ENCODE assay signal across 8 cellular contexts in the genomic region with DNA sequence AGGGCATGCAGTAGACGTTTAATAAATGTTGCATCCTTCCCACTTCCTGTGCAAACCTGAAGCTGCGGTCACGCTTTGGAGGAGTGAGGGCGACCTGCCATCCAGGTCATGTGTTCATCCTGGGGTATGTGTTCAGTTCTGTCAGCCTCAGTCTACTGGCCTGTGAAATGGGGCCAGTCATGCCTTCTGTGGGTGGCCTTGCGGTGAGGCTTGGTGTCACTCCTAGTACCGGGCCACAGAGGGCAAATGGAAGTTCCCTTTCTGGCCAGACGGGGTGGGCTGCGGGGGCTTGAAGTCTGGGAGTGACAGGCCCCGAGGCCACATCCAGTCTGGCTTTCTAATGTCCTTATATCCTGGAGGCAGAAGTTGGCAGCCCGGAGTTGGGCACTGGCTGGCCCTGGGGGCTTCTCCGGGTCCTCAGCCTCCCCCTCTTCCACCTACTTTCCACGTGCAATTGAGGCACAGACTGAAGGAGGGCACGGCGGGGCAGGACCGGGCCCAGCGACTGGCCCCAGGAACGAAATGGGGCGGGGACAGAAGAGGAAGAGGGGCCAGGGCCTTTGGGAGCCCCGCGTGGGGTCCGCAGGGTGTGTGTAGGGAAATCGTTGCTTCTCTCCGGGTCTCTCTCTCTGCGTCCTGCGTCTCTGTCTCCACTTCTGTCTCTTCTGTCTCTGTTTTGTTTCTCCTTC. TPM values are rescaled to one million over a fixed set of nuclear protein-coding genes. Genes with fewer than 3 reads are reported as not detected.
DNase-seq lines count a peak whose midpoint lies in the region; ATAC-seq and TF ChIP-seq lines count a peak whose summit lies in the region.

No MANE protein-coding gene starts in this region.

- 0 out of 2 replicates have a peak, but pooled peaks cover 9% of the 10 kb centered on the region for H3K4me1 ChIP-seq in PC-9 (replicated peaks; ENCODE audit: insufficient read depth)
- peaks cover 19 to 35% of the 10 kb centered on the region in 2 donors for H3K4me1 ChIP-seq in naive thymus-derived CD4-positive, alpha-beta T cell (ENCODE audit: control insufficient read depth in 2 of 2, insufficient read depth in 2 of 2, low read length in 2 of 2)

- H3K4me3 Mint-ChIP-seq in naive thymus-derived CD4-positive, alpha-beta T cell, result peak overlapping the region; percentile 82 to 94 (median 88)

- peaks cover 23 to 73% (median 36%) of the 10 kb centered on the region in 7 donors for H3K4me1 Mint-ChIP-seq in naive thymus-derived CD4-positive, alpha-beta T cell

- DNase-seq in GM10248 (ENCODE audit: extremely low spot score) (peak; percentile 62), PC-9 (no peak), dorsolateral prefrontal cortex (no peak), NCI-H2029 treated with DMSO at 0.1 percent for 48 hours (lab: John Stamatoyannopoulos, UW) (no peak), GM19240 (ENCODE audit: insufficient read length, low spot score) (no peak)
- peak in 1 of 9 donors; percentile 44 for DNase-seq in naive thymus-derived CD4-positive, alpha-beta T cell

- no peaks in the 10 kb centered on the region for H3K9me3 ChIP-seq in PC-9 (ENCODE audit: insufficient read depth, low read depth)
- H3K9me3 ChIP-seq in naive thymus-derived CD4-positive, alpha-beta T cell (ENCODE audit: control insufficient read depth in 2 of 3, low read length in 3 of 3), result no peaks in the 10 kb centered on the region

- H3K9me3 Mint-ChIP-seq in naive thymus-derived CD4-positive, alpha-beta T cell, result peaks cover 0 to 2% (median 0%) of the 10 kb centered on the region in 11 donors

- POLR2A ChIA-PET in GM10248 (lab: Yijun Ruan, JAX) (interaction anchor here (0.5 to 0.6 kb wide), 3 partner anchors 144 to 448 kb away, joined by 3 to 5 read pairs (median 3); no protein-coding TSS in a partner anchor), PC-9 (lab: Charles Lee; ENCODE audit: unreplicated experiment) (interaction anchor here (0.6 kb wide), 3 partner anchors 10 to 125 kb away, joined by 4 to 14 read pairs (median 13); no protein-coding TSS in a partner anchor)
- POLR2A ChIA-PET in naive thymus-derived CD4-positive, alpha-beta T cell (lab: Charles Lee), result interaction anchor here (1.0 to 1.3 kb wide), 2 partner anchors 13 to 24 kb away, joined by 3 read pairs; no protein-coding TSS in a partner anchor

- H3K4me3 ChIP-seq in PC-9, result peak overlapping the region; percentile 51; the same call in 1 of the 2 replicates
- H3K4me3 ChIP-seq in dorsolateral prefrontal cortex, result peak overlapping the region in 58 of 59 donors; percentile 15 to 65 (median 46)
- peak overlapping the region; percentile 50 for H3K4me3 ChIP-seq in naive thymus-derived CD4-positive, alpha-beta T cell (ENCODE audit: low read length)

- peak overlapping the region in 8 of 9 donors; percentile 26 to 95 (median 80) for H3K27ac Mint-ChIP-seq in naive thymus-derived CD4-positive, alpha-beta T cell

- H3K27ac ChIP-seq in PC-9, result no peak overlapping the region
- peak overlapping the region in 7 of 59 donors; percentile 3 to 58 (median 28) for H3K27ac ChIP-seq in dorsolateral prefrontal cortex
- peak overlapping the region; percentile 24 for H3K27ac ChIP-seq in naive thymus-derived CD4-positive, alpha-beta T cell (ENCODE audit: low read depth, low read length)

- H4K20me1 ChIP-seq in PC-9 (ENCODE audit: insufficient read depth), result no peaks in the 10 kb centered on the region

- TSS peak; percentile 22 for BruUV-seq in PC-9 (replicated peaks; lab: Mats Ljungman, UMichigan)

- ATAC-seq in naive thymus-derived CD4-positive, alpha-beta T cell, result peak; percentile 24
- ATAC-seq in HG03469 (IDR thresholded peaks at IDR 0.05; ENCODE audit: unreplicated experiment) (no peak), HG03439 (IDR thresholded peaks at IDR 0.05; ENCODE audit: unreplicated experiment) (no peak)

- peak overlapping the region; percentile 55; the same call in 1 of the 2 replicates for H2AFZ ChIP-seq in PC-9

- no peaks in the 10 kb centered on the region for H3K36me3 ChIP-seq in PC-9 (ENCODE audit: low read depth)
- H3K36me3 ChIP-seq in naive thymus-derived CD4-positive, alpha-beta T cell (ENCODE audit: control insufficient read depth in 2 of 3, insufficient read depth in 3 of 3, low read length in 3 of 3), result no peaks in the 10 kb centered on the region

- no peaks in the 10 kb centered on the region for H3K79me2 ChIP-seq in PC-9 (ENCODE audit: low read depth)

- CTCF ChIA-PET in GM10248 (lab: Yijun Ruan, JAX) (interaction anchor here (1.3 to 29.5 kb wide), 3 partner anchors 10 to 150 kb away, joined by 3 to 979 read pairs (median 3); a partner anchor contains a TSS), PC-9 (lab: Charles Lee) (interaction anchor here (0.6 to 0.7 kb wide), 5 partner anchors 13 to 988 kb away, joined by 3 to 10 read pairs (median 4); no protein-coding TSS in a partner anchor)
- CTCF ChIA-PET in naive thymus-derived CD4-positive, alpha-beta T cell (lab: Charles Lee), result interaction anchor here (0.7 kb wide), 1 partner anchor 323 kb away, joined by 3 read pairs; no protein-coding TSS in a partner anchor

- H3F3A ChIP-seq in PC-9 (ENCODE audit: insufficient read depth, low read depth), result peaks cover 32% of the 10 kb centered on the region

- H3K36me3 Mint-ChIP-seq in naive thymus-derived CD4-positive, alpha-beta T cell, result peaks cover 0 to 20% (median 0%) of the 10 kb centered on the region in 5 donors

- TF ChIP-seq CTCF in GM10248 (IDR thresholded peaks at IDR 0.05; ENCODE audit: control extremely low read depth, extremely low read depth, low read depth, missing control alignments) (no peak), PC-9 (conservative IDR thresholded peaks at IDR 0.05) (no peak), dorsolateral prefrontal cortex (IDR thresholded peaks at IDR 0.05 in 54 of 56, conservative IDR thresholded peaks at IDR 0.05 in 2 of 56; ENCODE audit: low read depth in 1 of 56, partially characterized antibody in 56 of 56) (no peak)

- H3K9me2 ChIP-seq in PC-9 (ENCODE audit: insufficient read depth), result no peaks in the 10 kb centered on the region

- H3K27me3 ChIP-seq in PC-9 (ENCODE audit: insufficient read depth, low read depth) (peaks cover 36% of the 10 kb centered on the region), dorsolateral prefrontal cortex (peaks cover 0 to 31% (median 8%) of the 10 kb centered on the region in 45 donors)
- H3K27me3 ChIP-seq in naive thymus-derived CD4-positive, alpha-beta T cell (ENCODE audit: control insufficient read depth in 2 of 2, insufficient read depth in 2 of 2, low read length in 2 of 2), result peaks cover 0 to 9% of the 10 kb centered on the region in 2 donors

- H3K4me2 ChIP-seq in PC-9, result peak overlapping the region; percentile 79

- H3K27me3 Mint-ChIP-seq in naive thymus-derived CD4-positive, alpha-beta T cell, result peaks cover 22 to 38% (median 31%) of the 10 kb centered on the region in 5 donors

- intact Hi-C loops in PC-9 (cut with micrococcal nuclease; ENCODE audit: unreplicated experiment), result no loop called here
- intact Hi-C loops in dorsolateral prefrontal cortex (cut with DNase I), result no loop called here
- intact Hi-C loops in naive thymus-derived CD4-positive, alpha-beta T cell (cut with micrococcal nuclease), result loop anchor here (1.0 to 5.0 kb wide), 2 partner anchors 10 to 46 kb away; no protein-coding TSS in a partner anchor

RNA-seq across cellular contexts. Expression of a gene that starts 11.1 kb away (rescaled TPM):
- 8.9 and 10.4 TPM in 2 replicates for total RNA-seq in PC-9 (2021)
- 10 to 100 TPM; 23.3 to 88.7 (median 59.0) TPM for total RNA-seq in dorsolateral prefrontal cortex
- total RNA-seq in naive thymus-derived CD4-positive, alpha-beta T cell, result 10 to 100 TPM in 2 of 5 experiments, 1 to 10 TPM in 2, under 1 TPM in 1; 0.59 to 51.8 (median 5.0) TPM
- 1 to 10 TPM in 1 of 2 donors, under 1 TPM in 1; 0.47 to 2.0 TPM for polyA plus RNA-seq in naive thymus-derived CD4-positive, alpha-beta T cell

RNA-seq across cellular contexts. Expression of a gene that starts 28.1 kb away (rescaled TPM):
- total RNA-seq in PC-9 (2021) (156 and 191 TPM in 2 replicates), dorsolateral prefrontal cortex (100 to 1,000 TPM in 117 of 120 experiments, 10 to 100 TPM in 3; 92.2 to 206 (median 145) TPM)
- 100 to 1,000 TPM; 169 to 229 (median 180) TPM for total RNA-seq in naive thymus-derived CD4-positive, alpha-beta T cell
- 10 to 100 TPM; 62.8 to 99.2 TPM for polyA plus RNA-seq in naive thymus-derived CD4-positive, alpha-beta T cell

RNA-seq across cellular contexts. Expression of a gene that starts 51.0 kb away (rescaled TPM):
- 94.7 and 102 TPM in 2 replicates for total RNA-seq in PC-9 (2021)
- 100 to 1,000 TPM in 94 of 120 experiments, 10 to 100 TPM in 26; 69.3 to 186 (median 118) TPM for total RNA-seq in dorsolateral prefrontal cortex
- total RNA-seq in naive thymus-derived CD4-positive, alpha-beta T cell, result 100 to 1,000 TPM; 224 to 346 (median 284) TPM
- 10 to 100 TPM; 45.4 to 55.6 TPM for polyA plus RNA-seq in naive thymus-derived CD4-positive, alpha-beta T cell

Comparison
In these comparisons a context has a peak if more than half of its experiments do, and no peak if none do; other contexts are left out.
1. intact Hi-C loops: an anchor here in naive thymus-derived CD4-positive, alpha-beta T cell (1.0 to 5.0 kb wide); none called in PC-9 and dorsolateral prefrontal cortex.